ENCODE assay signal across 13 cellular contexts in the genomic region with DNA sequence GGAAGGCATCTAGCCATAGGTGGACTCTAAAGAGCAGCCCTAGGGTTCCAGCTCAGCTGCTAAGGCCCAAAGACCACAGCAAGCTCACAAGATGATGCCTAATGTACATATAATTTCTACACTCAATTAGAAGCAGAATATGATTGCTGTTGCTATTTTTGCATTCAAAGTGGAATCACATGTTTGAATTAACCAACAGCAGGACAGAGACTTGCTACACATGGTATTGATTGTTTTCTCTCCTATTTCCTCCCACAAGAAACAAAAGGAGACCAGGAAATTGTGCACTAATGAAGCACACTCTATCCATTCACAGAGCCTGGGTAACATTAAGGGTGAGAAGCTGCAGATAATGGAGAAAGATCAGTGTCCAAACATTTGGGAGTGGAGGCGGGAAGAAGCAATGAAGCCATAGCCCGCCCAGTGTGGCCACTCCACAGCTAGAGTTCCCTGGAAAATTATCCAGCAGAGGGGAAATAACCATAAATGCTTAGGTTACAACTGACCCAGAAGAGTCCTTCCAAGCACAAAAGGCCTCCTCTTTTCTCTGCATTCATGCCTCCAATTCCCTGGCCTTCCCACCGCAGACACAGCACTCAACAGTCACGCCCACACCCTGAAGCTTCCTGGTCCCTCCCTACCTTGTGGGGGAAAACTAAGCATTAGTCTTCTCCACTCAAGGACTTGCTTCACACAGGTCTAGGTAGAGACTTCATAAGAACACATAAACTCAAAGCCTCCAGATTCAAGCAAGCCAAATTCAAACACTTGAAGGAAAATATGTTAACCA. TPM values are rescaled to one million over a fixed set of nuclear protein-coding genes. Genes with fewer than 3 reads are reported as not detected.
DNase-seq lines count a peak whose midpoint lies in the region; ATAC-seq, FAIRE-seq and TF ChIP-seq lines count a peak whose summit lies in the region.
"Had no signal": no experiment of that assay in that cellular context is flagged by ENCODE, and none has a peak within 500 bp of the region (broad histone marks: within the 10 kb centered on the region; RNA-seq: fewer than 3 reads in every experiment).

No MANE protein-coding gene starts in this region.

- H3K4me1 ChIP-seq in astrocyte (ENCODE audit: insufficient read depth, low read length), result peaks cover 57% of the 10 kb centered on the region
- peaks cover 29 to 33% of the 10 kb centered on the region in 2 donors for H3K4me1 ChIP-seq in kidney (ENCODE audit: control insufficient read depth in 1 of 2, insufficient read depth in 1 of 2, low read depth in 1 of 2, low read length in 2 of 2)
- peaks cover 3 to 55% (median 47%) of the 10 kb centered on the region in 5 donors for H3K4me1 ChIP-seq in subcutaneous abdominal adipose tissue (ENCODE audit: control insufficient read depth in 5 of 5, insufficient read depth in 5 of 5, low read length in 5 of 5)

- H3K79me2 ChIP-seq in astrocyte (ENCODE audit: insufficient read depth, low read length), result peaks cover 100% of the 10 kb centered on the region

- CTCF ChIA-PET in activated CD4-positive, alpha-beta memory T cell treated with anti-CD3 and anti-CD28 coated beads, Interleukin-2, amount 10 ng/mL, durations not matched to agents 7 days and 5 days (lab: Charles Lee), result no interaction called here

- intact Hi-C loops in kidney (cut with DNase I), result loop anchor here (10.0 kb wide), 1 partner anchor 55 kb away; no protein-coding TSS in a partner anchor

- ATAC-seq in HG03025 (IDR thresholded peaks at IDR 0.05; ENCODE audit: low FRiP score, unreplicated experiment), result no peak
- ATAC-seq: body of pancreas had no signal

- FAIRE-seq in astrocyte (lab: Jason Lieb, UNC), result no peak
- FAIRE-seq in kidney (lab: Jason Lieb, UNC), result no peak
- no peak for FAIRE-seq in D721Med (lab: Jason Lieb, UNC)

- peak; percentile 37 for DNase-seq in NCI-H146 treated with DMSO at 0.1 percent for 48 hours (lab: John Stamatoyannopoulos, UW; ENCODE audit: unreplicated experiment)
- no peak for DNase-seq in astrocyte (ENCODE audit: low read depth)
- peak; percentile 26 for DNase-seq in kidney
- DNase-seq in activated CD4-positive, alpha-beta memory T cell treated with anti-CD3 and anti-CD28 coated beads, Interleukin-2, amount 10 ng/mL, durations not matched to agents 7 days and 5 days, result no peak
- no peak for DNase-seq in D721Med (ENCODE audit: insufficient read length, low spot score)
- DNase-seq: activated CD8-positive, alpha-beta memory T cell treated with anti-CD3 and anti-CD28 coated beads, Interleukin-2, amount 50 U/mL, for 48 hours; body of pancreas; NCI-H1092; PC-3; T1000 had no signal

- TF ChIP-seq CTCF in astrocyte (IDR thresholded peaks at IDR 0.05; ENCODE audit: insufficient read depth, low read depth, low read length) (no peak), kidney (IDR thresholded peaks at IDR 0.05; ENCODE audit: borderline replicate concordance, extremely low read depth, insufficient read depth) (no peak), D721Med (IDR thresholded peaks at IDR 0.05; ENCODE audit: insufficient read depth, missing control alignments) (no peak)

- H3K4me3 ChIP-seq in astrocyte (ENCODE audit: insufficient read depth, low read depth, low read length) (no peak overlapping the region), kidney (ENCODE audit: low read length in 2 of 2) (peak overlapping the region in 1 of 2 donors; percentile 2), subcutaneous abdominal adipose tissue (ENCODE audit: low read depth in 1 of 5, low read length in 5 of 5) (no peak overlapping the region)
- H3K4me3 ChIP-seq: body of pancreas, prostate gland had no signal

- no peaks in the 10 kb centered on the region for H3K9me3 ChIP-seq in astrocyte (ENCODE audit: insufficient read depth, low read depth, low read length)
- no peaks in the 10 kb centered on the region for H3K9me3 ChIP-seq in kidney (ENCODE audit: control insufficient read depth in 1 of 2, low read length in 2 of 2)
- H3K9me3 ChIP-seq in subcutaneous abdominal adipose tissue (ENCODE audit: control insufficient read depth in 5 of 5, low read length in 5 of 5), result no peaks in the 10 kb centered on the region
- H3K9me3 ChIP-seq: body of pancreas, prostate gland had no signal

- POLR2A ChIA-PET in activated CD4-positive, alpha-beta memory T cell treated with anti-CD3 and anti-CD28 coated beads, Interleukin-2, amount 10 ng/mL, durations not matched to agents 7 days and 5 days (lab: Charles Lee), result no interaction called here

- no peak overlapping the region for H2AFZ ChIP-seq in astrocyte (ENCODE audit: low read depth, low read length)

- peaks cover 65% of the 10 kb centered on the region for H3K4me1 Mint-ChIP-seq in astrocyte (ENCODE audit: low read depth, unreplicated experiment)
- H3K4me1 Mint-ChIP-seq in activated CD4-positive, alpha-beta memory T cell treated with anti-CD3 and anti-CD28 coated beads, Interleukin-2, amount 10 ng/mL, durations not matched to agents 7 days and 5 days, result peaks cover 4% of the 10 kb centered on the region

- no peaks in the 10 kb centered on the region for H3K27me3 Mint-ChIP-seq in astrocyte (ENCODE audit: low read depth, unreplicated experiment)
- peaks cover 19% of the 10 kb centered on the region for H3K27me3 Mint-ChIP-seq in activated CD4-positive, alpha-beta memory T cell treated with anti-CD3 and anti-CD28 coated beads, Interleukin-2, amount 10 ng/mL, durations not matched to agents 7 days and 5 days

- H3K9ac ChIP-seq in astrocyte (ENCODE audit: low read length) (no peak overlapping the region), kidney (ENCODE audit: low read length in 2 of 2) (no peak overlapping the region), subcutaneous abdominal adipose tissue (ENCODE audit: low read length in 5 of 5) (no peak overlapping the region)

- H3K36me3 ChIP-seq in astrocyte (ENCODE audit: insufficient read depth, low read length) (peaks cover 3% of the 10 kb centered on the region), kidney (ENCODE audit: control insufficient read depth in 1 of 2, insufficient read depth in 2 of 2, low read length in 2 of 2) (peaks cover 3 to 5% of the 10 kb centered on the region in 2 donors), subcutaneous abdominal adipose tissue (ENCODE audit: control insufficient read depth in 5 of 5, insufficient read depth in 5 of 5, low read length in 5 of 5) (peaks cover 0 to 3% (median 0%) of the 10 kb centered on the region in 5 donors)
- H3K36me3 ChIP-seq: prostate gland had no signal

- H3K36me3 Mint-ChIP-seq in astrocyte (ENCODE audit: low read depth, unreplicated experiment), result peaks cover 26% of the 10 kb centered on the region
- no peaks in the 10 kb centered on the region for H3K36me3 Mint-ChIP-seq in activated CD4-positive, alpha-beta memory T cell treated with anti-CD3 and anti-CD28 coated beads, Interleukin-2, amount 10 ng/mL, durations not matched to agents 7 days and 5 days (ENCODE audit: low read depth)

- no peaks in the 10 kb centered on the region for H3K27me3 ChIP-seq in astrocyte (ENCODE audit: insufficient read depth, low read length)
- no peaks in the 10 kb centered on the region for H3K27me3 ChIP-seq in subcutaneous abdominal adipose tissue (ENCODE audit: control insufficient read depth in 5 of 5, insufficient read depth in 4 of 5, low read length in 5 of 5)
- H3K27me3 ChIP-seq: body of pancreas had no signal

- H3K4me3 Mint-ChIP-seq in astrocyte (ENCODE audit: unreplicated experiment), result peak overlapping the region; percentile 75
- H3K4me3 Mint-ChIP-seq in activated CD4-positive, alpha-beta memory T cell treated with anti-CD3 and anti-CD28 coated beads, Interleukin-2, amount 10 ng/mL, durations not matched to agents 7 days and 5 days, result no peak overlapping the region

- no peaks in the 10 kb centered on the region for H3K9me3 Mint-ChIP-seq in astrocyte (ENCODE audit: unreplicated experiment)
- H3K9me3 Mint-ChIP-seq in activated CD4-positive, alpha-beta memory T cell treated with anti-CD3 and anti-CD28 coated beads, Interleukin-2, amount 10 ng/mL, durations not matched to agents 7 days and 5 days, result no peaks in the 10 kb centered on the region

- H3K27ac ChIP-seq in astrocyte (ENCODE audit: low read depth, low read length) (peak overlapping the region; percentile 2), kidney (ENCODE audit: low read depth in 2 of 2, low read length in 2 of 2) (peak overlapping the region in 1 of 2 donors; percentile 18), subcutaneous abdominal adipose tissue (ENCODE audit: low read depth, low read length) (peak overlapping the region; percentile 35)

- H3K27ac Mint-ChIP-seq in astrocyte (ENCODE audit: unreplicated experiment), result peak overlapping the region; percentile 36
- H3K27ac Mint-ChIP-seq in activated CD4-positive, alpha-beta memory T cell treated with anti-CD3 and anti-CD28 coated beads, Interleukin-2, amount 10 ng/mL, durations not matched to agents 7 days and 5 days, result no peak overlapping the region

- peak overlapping the region; percentile 68 for H3K4me2 ChIP-seq in astrocyte (ENCODE audit: low read length)

- H4K20me1 ChIP-seq in astrocyte (ENCODE audit: insufficient read depth, low read length), result peaks cover 100% of the 10 kb centered on the region

RNA-seq across cellular contexts. Expression of a gene that starts 7.5 kb away (rescaled TPM):
- total RNA-seq in astrocyte, result 515 and 538 TPM in 2 replicates
- 291 TPM for total RNA-seq in kidney
- polyA plus RNA-seq in kidney (ENCODE audit: insufficient read depth, low read depth, low replicate concordance), result 232 TPM
- 1 to 10 TPM; 1.6 TPM for total RNA-seq in activated CD4-positive, alpha-beta memory T cell treated with anti-CD3 and anti-CD28 coated beads, Interleukin-2, amount 10 ng/mL, durations not matched to agents 7 days and 5 days

Comparison
In these comparisons a context has a peak if more than half of its experiments do, and no peak if none do; other contexts are left out.
1. DNase-seq: peak in NCI-H146 treated with DMSO at 0.1 percent for 48 hours (single experiment) and kidney (single experiment); none in astrocyte (single experiment), activated CD4-positive, alpha-beta memory T cell treated with anti-CD3 and anti-CD28 coated beads, Interleukin-2, amount 10 ng/mL, durations not matched to agents 7 days and 5 days (single experiment) and D721Med (single experiment).
2. RNA of a gene that starts 7.5 kb away (total RNA-seq): 515 to 538 TPM in astrocyte and 291 TPM in kidney (single experiment); 1.6 TPM in activated CD4-positive, alpha-beta memory T cell treated with anti-CD3 and anti-CD28 coated beads, Interleukin-2, amount 10 ng/mL, durations not matched to agents 7 days and 5 days; every median in the first group is over 100 times any median in the second.